In genomic region chr12:43462741-43463140, GRCh38 we compare ENCODE assay signal across 3 cellular contexts.
"Had no signal": no experiment of that assay in that cellular context is flagged by ENCODE, and none has a peak within 500 bp of the region (broad histone marks: within the 10 kb centered on the region; RNA-seq: fewer than 3 reads in every experiment).

No MANE protein-coding gene starts in this region.

- ATAC-seq: GM12878 had no signal

- H3K4me3 ChIP-seq: GM12878 had no signal

- DNase-seq: GDM1, GF-D8 had no signal
